Comparison of ENCODE assay signal across 24 cellular contexts in genomic region chr16:16930309-16931000, GRCh38.
DNase-seq lines count a peak whose midpoint lies in the region; ATAC-seq, FAIRE-seq and TF ChIP-seq lines count a peak whose summit lies in the region.
"Had no signal": no experiment of that assay in that cellular context is flagged by ENCODE, and none has a peak within 500 bp of the region (broad histone marks: within the 10 kb centered on the region; RNA-seq: fewer than 3 reads in every experiment).

No MANE protein-coding gene starts in this region.

- POLR2A ChIA-PET in HepG2 (lab: Yijun Ruan, JAX): no interaction called here

- H3K4me3 Mint-ChIP-seq in neural crest cell: no peak overlapping the region
- no peak overlapping the region for H3K4me3 Mint-ChIP-seq in activated T-helper 2 cell treated with anti-CD3 and anti-CD28 coated beads, Interferon-gamma antibody, Interleukin-2, Interleukin-4, amounts not matched to agents 10 μg/mL and 5 μg/mL and 100 μg/mL, durations not matched to agents 14 hours and 24 hours and 36 hours (ENCODE audit: low read depth)
- H3K4me3 Mint-ChIP-seq: CD14-positive monocyte; CD4-positive, alpha-beta T cell; CD8-positive, alpha-beta memory T cell had no signal

- TF ChIP-seq CTCF in HepG2 (CRISPR knock-in tag; IDR thresholded peaks at IDR 0.05) (no peak), right lobe of liver (IDR thresholded peaks at IDR 0.05) (no peak), adrenal gland (IDR thresholded peaks at IDR 0.05) (no peak), neural crest cell (conservative IDR thresholded peaks at IDR 0.05) (no peak)

- H3K36me3 Mint-ChIP-seq in neural crest cell (ENCODE audit: low read depth): no peaks in the 10 kb centered on the region
- no peaks in the 10 kb centered on the region for H3K36me3 Mint-ChIP-seq in activated T-helper 2 cell treated with anti-CD3 and anti-CD28 coated beads, Interferon-gamma antibody, Interleukin-2, Interleukin-4, amounts not matched to agents 10 μg/mL and 5 μg/mL and 100 μg/mL, durations not matched to agents 14 hours and 24 hours and 36 hours (ENCODE audit: low read depth)
- H3K36me3 Mint-ChIP-seq: CD14-positive monocyte; CD8-positive, alpha-beta memory T cell had no signal

- TF ChIP-seq EP300 in HepG2 (IDR thresholded peaks at IDR 0.05; ENCODE audit: low read depth in 2 of 2, low read length in 2 of 2) (no peak), HepG2 (CRISPR knock-in tag; IDR thresholded peaks at IDR 0.05; ENCODE audit: borderline replicate concordance) (no peak)

- H3K36me3 ChIP-seq in HepG2 (replicated peaks in 1 of 2; ENCODE audit: control insufficient read depth in 1 of 2, insufficient read depth in 2 of 2, low read length in 2 of 2) (no peaks in the 10 kb centered on the region), right lobe of liver (no peaks in the 10 kb centered on the region), adrenal gland (replicated peaks in 1 of 2) (no peaks in the 10 kb centered on the region)
- H3K36me3 ChIP-seq: BE2C; BLaER1 treated with 17β-estradiol and CSF1 and Interleukin-3, amounts not matched to agents 10 nM and 100 nM had no signal

- H3K27ac Mint-ChIP-seq in neural crest cell (ENCODE audit: unreplicated experiment): peak overlapping the region; percentile 79
- H3K27ac Mint-ChIP-seq in activated T-helper 2 cell treated with anti-CD3 and anti-CD28 coated beads, Interferon-gamma antibody, Interleukin-2, Interleukin-4, amounts not matched to agents 10 μg/mL and 5 μg/mL and 100 μg/mL, durations not matched to agents 14 hours and 24 hours and 36 hours: no peak overlapping the region
- H3K27ac Mint-ChIP-seq: CD4-positive, alpha-beta T cell; CD8-positive, alpha-beta memory T cell had no signal

- no peaks in the 10 kb centered on the region for H3K4me1 Mint-ChIP-seq in neural crest cell
- no peaks in the 10 kb centered on the region for H3K4me1 Mint-ChIP-seq in activated T-helper 2 cell treated with anti-CD3 and anti-CD28 coated beads, Interferon-gamma antibody, Interleukin-2, Interleukin-4, amounts not matched to agents 10 μg/mL and 5 μg/mL and 100 μg/mL, durations not matched to agents 14 hours and 24 hours and 36 hours (ENCODE audit: low read depth)
- H3K4me1 Mint-ChIP-seq: CD8-positive, alpha-beta memory T cell had no signal

- H3K79me2 ChIP-seq in HepG2 (ENCODE audit: insufficient read depth, low read length): no peaks in the 10 kb centered on the region

- no peak overlapping the region for H3K4me2 ChIP-seq in HepG2 (ENCODE audit: low read depth, low read length)
- H3K4me2 ChIP-seq: BLaER1 treated with 17β-estradiol and CSF1 and Interleukin-3, amounts not matched to agents 10 nM and 100 nM had no signal

- in situ Hi-C loops in HepG2 (cut with HindIII; ENCODE audit: extremely low pct_ligation_motif_present, low pct_unique_long_range_greater_than_20kb): no loop called here

- H3K4me3 ChIP-seq in HepG2 (replicated peaks in 1 of 3; ENCODE audit: insufficient read depth in 1 of 3, low read depth in 2 of 3, low read length in 3 of 3) (no peak overlapping the region), right lobe of liver (no peak overlapping the region), adrenal gland (no peak overlapping the region)
- H3K4me3 ChIP-seq: BLaER1 treated with 17β-estradiol and CSF1 and Interleukin-3, amounts not matched to agents 10 nM and 100 nM; GM12878 had no signal

- 14% methylated on average over 7 of the region's 7 CpGs for WGBS in HepG2 (ENCODE audit: low lambda C conversion rate)
- 49% methylated on average over 7 of the region's 7 CpGs for WGBS in right lobe of liver (ENCODE audit: insufficient coverage, low coverage, low lambda C conversion rate, missing lambda C conversion rate)
- WGBS in adrenal gland, 4 donors: 38 to 48% (median 45%) methylated on average over 7 of the region's 7 CpGs

- TF ChIP-seq POLR2A in HepG2 (IDR thresholded peaks at IDR 0.05; ENCODE audit: insufficient read depth in 1 of 2, low read depth in 2 of 2, low read length in 2 of 2) (no peak), right lobe of liver (IDR thresholded peaks at IDR 0.05) (no peak), adrenal gland (IDR thresholded peaks at IDR 0.05) (no peak)

- FAIRE-seq in HepG2 (lab: Jason Lieb, UNC): no peak
- FAIRE-seq: A204.1, D721Med, GM12878, GM19239, H1 had no signal

- no peaks in the 10 kb centered on the region for H4K20me1 ChIP-seq in HepG2 (ENCODE audit: insufficient read depth, low read length)
- H4K20me1 ChIP-seq: BLaER1 treated with 17β-estradiol and CSF1 and Interleukin-3, amounts not matched to agents 10 nM and 100 nM had no signal

- BruUV-seq in HepG2 (replicated peaks; lab: Mats Ljungman, UMichigan): no TSS peak

- H3K9me3 Mint-ChIP-seq in neural crest cell: no peaks in the 10 kb centered on the region
- H3K9me3 Mint-ChIP-seq in activated T-helper 2 cell treated with anti-CD3 and anti-CD28 coated beads, Interferon-gamma antibody, Interleukin-2, Interleukin-4, amounts not matched to agents 10 μg/mL and 5 μg/mL and 100 μg/mL, durations not matched to agents 14 hours and 24 hours and 36 hours: no peaks in the 10 kb centered on the region
- H3K9me3 Mint-ChIP-seq: CD4-positive, alpha-beta T cell; CD8-positive, alpha-beta memory T cell had no signal

- no peak for DNase-seq in HepG2 (ENCODE audit: low spot score)
- no peak for DNase-seq in right lobe of liver
- DNase-seq in adrenal gland: peak; percentile 53 to 80 (median 59)
- DNase-seq in neural crest cell (ENCODE audit: low read depth, low spot score): no peak
- DNase-seq in AG20443 (ENCODE audit: low spot score): no peak
- DNase-seq in activated T-helper 2 cell treated with anti-CD3 and anti-CD28 coated beads, Interferon-gamma antibody, Interleukin-2, Interleukin-4, amounts not matched to agents 10 μg/mL and 5 μg/mL and 100 μg/mL, durations not matched to agents 14 hours and 24 hours and 36 hours (ENCODE audit: low spot score): no peak
- DNase-seq: AML-193; BE2C; CD4-positive, alpha-beta T cell; CD8-positive, alpha-beta memory T cell; DMS 273 treated with DMSO at 0.1 percent for 48 hours; DMS79; EL; GDM1; H7; HCEC 1CT had no signal

- intact Hi-C loops in HepG2 (cut with micrococcal nuclease; ENCODE audit: unreplicated experiment) (no loop called here), right lobe of liver (cut with DNase I) (no loop called here), adrenal gland (cut with DNase I) (no loop called here)
- intact Hi-C loops in activated T-helper 2 cell treated with anti-CD3 and anti-CD28 coated beads, Interferon-gamma antibody, Interleukin-2, Interleukin-4, amounts not matched to agents 10 μg/mL and 5 μg/mL and 100 μg/mL, durations not matched to agents 14 hours and 24 hours and 36 hours (cut with micrococcal nuclease): no loop called here

- H3K9ac ChIP-seq in HepG2 (ENCODE audit: insufficient read depth, low read depth, low read length): no peak overlapping the region
- H3K9ac ChIP-seq: BLaER1 treated with 17β-estradiol and CSF1 and Interleukin-3, amounts not matched to agents 10 nM and 100 nM had no signal

- CTCF ChIA-PET in HepG2 (lab: Yijun Ruan, JAX; ENCODE audit: low intra/inter-chr PET ratio, low total read pairs): no interaction called here

- H3K4me1 ChIP-seq in HepG2 (ENCODE audit: insufficient read depth, low read length) (no peaks in the 10 kb centered on the region), right lobe of liver (no peaks in the 10 kb centered on the region), adrenal gland (replicated peaks in 1 of 2) (peaks cover 0 to 4% of the 10 kb centered on the region in 2 donors)
- H3K4me1 ChIP-seq: BE2C had no signal

- H3K27me3 Mint-ChIP-seq in neural crest cell (ENCODE audit: low read depth): peaks cover 4% of the 10 kb centered on the region
- H3K27me3 Mint-ChIP-seq in activated T-helper 2 cell treated with anti-CD3 and anti-CD28 coated beads, Interferon-gamma antibody, Interleukin-2, Interleukin-4, amounts not matched to agents 10 μg/mL and 5 μg/mL and 100 μg/mL, durations not matched to agents 14 hours and 24 hours and 36 hours (ENCODE audit: low read depth): no peaks in the 10 kb centered on the region
- H3K27me3 Mint-ChIP-seq: CD4-positive, alpha-beta T cell had no signal

- H2AFZ ChIP-seq in HepG2 (ENCODE audit: low read length): no peak overlapping the region

- H3K9me3 ChIP-seq in HepG2 (ENCODE audit: low read length) (no peaks in the 10 kb centered on the region), right lobe of liver (no peaks in the 10 kb centered on the region), adrenal gland (replicated peaks in 1 of 3) (no peaks in the 10 kb centered on the region)
- H3K9me3 ChIP-seq: BE2C had no signal

- H3K27ac ChIP-seq in HepG2 (ENCODE audit: extremely low read length, insufficient read depth, low read length) (no peak overlapping the region), right lobe of liver (no peak overlapping the region), adrenal gland (peak overlapping the region in 4 of 5 donors; percentile 52 to 77 (median 68))
- H3K27ac ChIP-seq: 22Rv1; BLaER1 treated with 17β-estradiol and CSF1 and Interleukin-3, amounts not matched to agents 10 nM and 100 nM had no signal

- TF ChIP-seq RAD21 in HepG2 (CRISPR knock-in tag; IDR thresholded peaks at IDR 0.05): no peak

- ATAC-seq in HepG2 (no peak), right lobe of liver (no peak)
- ATAC-seq: GM12878 had no signal

- H3K27me3 ChIP-seq in HepG2 (ENCODE audit: control insufficient read depth in 1 of 2, insufficient read depth in 2 of 2, low read length in 2 of 2) (no peaks in the 10 kb centered on the region), right lobe of liver (no peaks in the 10 kb centered on the region), adrenal gland (no peaks in the 10 kb centered on the region)
- H3K27me3 ChIP-seq: BE2C; BLaER1 treated with 17β-estradiol and CSF1 and Interleukin-3, amounts not matched to agents 10 nM and 100 nM had no signal

TF ChIP-seq in HepG2, 621 proteins besides CTCF, POLR2A, EP300 and RAD21:
- peak; percentile 27; the same call in 1 of the 2 replicates for TF ChIP-seq CEBPB (IDR thresholded peaks at IDR 0.05; ENCODE audit: borderline replicate concordance, low read depth, low read length)
- TF ChIP-seq ATF7 (IDR thresholded peaks at IDR 0.05): peak; percentile 72
- TF ChIP-seq ATF7 (CRISPR knock-in tag; IDR thresholded peaks at IDR 0.05): no peak
- TF ChIP-seq ZNF354B (CRISPR knock-in tag; IDR thresholded peaks at IDR 0.05): no peak

Comparison
In these comparisons a context has a peak if more than half of its experiments do, and no peak if none do; other contexts are left out.
1. DNase-seq: peak in adrenal gland (7 of 7); none in HepG2 (single experiment), right lobe of liver (0 of 3), neural crest cell (single experiment), AG20443 (single experiment) and activated T-helper 2 cell treated with anti-CD3 and anti-CD28 coated beads, Interferon-gamma antibody, Interleukin-2, Interleukin-4, amounts not matched to agents 10 μg/mL and 5 μg/mL and 100 μg/mL, durations not matched to agents 14 hours and 24 hours and 36 hours (single experiment).
2. H3K27ac ChIP-seq: peak in adrenal gland (4 of 5); none in HepG2 (single experiment) and right lobe of liver (0 of 3).